8 cellular contexts compared by ENCODE assay signal in the genomic region with DNA sequence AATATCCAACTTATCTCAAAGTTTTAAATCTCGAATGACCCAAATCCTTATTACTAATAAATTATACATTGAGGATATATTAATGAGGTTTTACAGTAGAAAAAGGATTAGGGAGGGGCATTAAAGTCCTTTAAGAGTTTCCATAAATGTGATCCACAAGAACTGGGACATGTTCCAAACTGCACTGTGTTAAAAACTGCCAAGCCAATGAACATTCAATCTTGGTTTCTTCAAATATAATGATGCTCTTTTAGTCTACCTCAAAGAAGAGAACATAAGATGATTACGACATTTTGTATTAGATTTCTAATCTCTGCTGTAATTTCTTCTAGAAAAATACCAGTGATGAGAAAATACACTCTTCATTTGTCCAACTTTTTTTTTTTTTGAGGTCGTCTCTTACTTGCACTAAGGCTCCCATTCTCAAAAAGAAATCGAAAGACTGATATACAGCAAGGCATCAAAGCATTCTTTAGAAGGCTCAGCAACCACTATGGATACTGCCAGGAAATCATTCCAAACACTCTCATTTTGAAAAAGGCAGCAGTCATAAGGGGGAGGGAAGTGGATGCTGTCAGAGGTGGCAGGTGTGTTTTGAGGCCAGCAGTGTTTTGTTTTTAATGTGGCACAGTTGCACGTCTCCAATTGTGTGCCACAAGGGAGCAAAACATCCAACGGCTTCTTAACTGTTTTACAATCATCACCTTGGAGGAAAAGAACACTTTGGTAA.
DNase-seq lines count a peak whose midpoint lies in the region; ATAC-seq and TF ChIP-seq lines count a peak whose summit lies in the region.

No MANE protein-coding gene starts in this region.

- no peak for TF ChIP-seq CTCF in RWPE2 (IDR thresholded peaks at IDR 0.05; ENCODE audit: poor library complexity, severe bottlenecking)

- H3K36me3 Mint-ChIP-seq in stimulated activated naive B cell treated with anti-CD40 and anti-IgM and Interleukin-4, amounts not matched to agents 10 μg/mL and 1 μg/mL and 100 μg/mL, for 72 hours, result peaks cover 2 to 5% of the 10 kb centered on the region in 2 donors

- peak overlapping the region; percentile 84 for H3K4me3 ChIP-seq in RWPE2 (ENCODE audit: severe bottlenecking)

- no peaks in the 10 kb centered on the region for H3K27me3 Mint-ChIP-seq in stimulated activated naive B cell treated with anti-CD40 and anti-IgM and Interleukin-4, amounts not matched to agents 10 μg/mL and 1 μg/mL and 100 μg/mL, for 72 hours

- DNase-seq in stimulated activated CD4-positive, alpha-beta T cell treated with anti-CD3 and anti-CD28 coated beads, Interleukin-15, amount 100 ng/mL, for 24 hours, result peak; percentile 4
- no peak for DNase-seq in stimulated activated CD4-positive, alpha-beta T cell treated with anti-CD3 and anti-CD28 coated beads, Interleukin-4, amount 100 ng/mL, for 4 hours
- DNase-seq in RWPE2 (ENCODE audit: low spot score) (no peak), fibroblast of peridontal ligament (ENCODE audit: extremely low read depth) (peak; percentile 73), NCI-H1048 (lab: John Stamatoyannopoulos, UW) (no peak)
- DNase-seq in stimulated activated naive B cell treated with anti-CD40 and anti-IgM and Interleukin-4, amounts not matched to agents 10 μg/mL and 1 μg/mL and 100 μg/mL, for 72 hours, result no peak

- peak overlapping the region; percentile 52 to 66 for H3K4me3 Mint-ChIP-seq in stimulated activated naive B cell treated with anti-CD40 and anti-IgM and Interleukin-4, amounts not matched to agents 10 μg/mL and 1 μg/mL and 100 μg/mL, for 72 hours

- H3K36me3 ChIP-seq in RWPE2 (ENCODE audit: low read depth), result peaks cover 27% of the 10 kb centered on the region

- peaks cover 8% of the 10 kb centered on the region for H3K4me1 ChIP-seq in RWPE2 (ENCODE audit: insufficient read depth, poor library complexity, severe bottlenecking)

- H3K9me3 ChIP-seq in RWPE2 (ENCODE audit: severe bottlenecking), result no peaks in the 10 kb centered on the region

- H3K27ac ChIP-seq in RWPE2 (ENCODE audit: poor library complexity, severe bottlenecking), result no peak overlapping the region

- peaks cover 11 to 21% of the 10 kb centered on the region in 2 donors for H3K4me1 Mint-ChIP-seq in stimulated activated naive B cell treated with anti-CD40 and anti-IgM and Interleukin-4, amounts not matched to agents 10 μg/mL and 1 μg/mL and 100 μg/mL, for 72 hours

- no peaks in the 10 kb centered on the region for H3K27me3 ChIP-seq in RWPE2 (ENCODE audit: insufficient read depth, poor library complexity, severe bottlenecking)

- H3K9me3 Mint-ChIP-seq in stimulated activated naive B cell treated with anti-CD40 and anti-IgM and Interleukin-4, amounts not matched to agents 10 μg/mL and 1 μg/mL and 100 μg/mL, for 72 hours, result no peaks in the 10 kb centered on the region

- H3K27ac Mint-ChIP-seq in stimulated activated naive B cell treated with anti-CD40 and anti-IgM and Interleukin-4, amounts not matched to agents 10 μg/mL and 1 μg/mL and 100 μg/mL, for 72 hours, result peak overlapping the region; percentile 31

- no peak for ATAC-seq in RWPE2 (ENCODE audit: low read depth)
- no peak for ATAC-seq in stimulated activated naive B cell treated with anti-CD40 and anti-IgM and Interleukin-4, amounts not matched to agents 10 μg/mL and 1 μg/mL and 100 μg/mL, for 72 hours (replicated peaks)
- ATAC-seq in HG03159 (IDR thresholded peaks at IDR 0.05; ENCODE audit: unreplicated experiment), result no peak
- ATAC-seq in GM21723 (IDR thresholded peaks at IDR 0.05; ENCODE audit: unreplicated experiment), result no peak

Comparison
In these comparisons a context has a peak if more than half of its experiments do, and no peak if none do; other contexts are left out.
1. DNase-seq: peak in stimulated activated CD4-positive, alpha-beta T cell treated with anti-CD3 and anti-CD28 coated beads, Interleukin-15, amount 100 ng/mL, for 24 hours (single experiment) and fibroblast of peridontal ligament (single experiment); none in stimulated activated CD4-positive, alpha-beta T cell treated with anti-CD3 and anti-CD28 coated beads, Interleukin-4, amount 100 ng/mL, for 4 hours (0 of 2), RWPE2 (single experiment), stimulated activated naive B cell treated with anti-CD40 and anti-IgM and Interleukin-4, amounts not matched to agents 10 μg/mL and 1 μg/mL and 100 μg/mL, for 72 hours (single experiment) and NCI-H1048 (single experiment).